26 cellular contexts compared by ENCODE assay signal in genomic region chr17:81983011-81983638, GRCh38. TPM values are rescaled to one million over a fixed set of nuclear protein-coding genes. Genes with fewer than 3 reads are reported as not detected.
DNase-seq lines count a peak whose midpoint lies in the region; ATAC-seq, FAIRE-seq and TF ChIP-seq lines count a peak whose summit lies in the region.
"Had no signal": no experiment of that assay in that cellular context is flagged by ENCODE, and none has a peak within 500 bp of the region (broad histone marks: within the 10 kb centered on the region; RNA-seq: fewer than 3 reads in every experiment).

No MANE protein-coding gene starts in this region.

- H3K4ac ChIP-seq in H9 (ENCODE audit: low read depth, low read length), result no peak overlapping the region

- H3K23me2 ChIP-seq in H9 (ENCODE audit: insufficient read length, low read depth, low read length, poor library complexity, severe bottlenecking), result no peaks in the 10 kb centered on the region

- no peak overlapping the region for H3T11ph ChIP-seq in H9 (ENCODE audit: low read length)

- H2BK15ac ChIP-seq in H9 (ENCODE audit: low read depth, low read length), result no peak overlapping the region

- H3K79me2 ChIP-seq in neural progenitor cell (ENCODE audit: low read depth) (peaks cover 9% of the 10 kb centered on the region), H9 (ENCODE audit: insufficient read depth, low read length) (no peaks in the 10 kb centered on the region)

- H3K4me1 ChIP-seq in BLaER1 (peaks cover 64% of the 10 kb centered on the region), kidney (ENCODE audit: control insufficient read depth in 1 of 2, insufficient read depth in 1 of 2, low read depth in 1 of 2, low read length in 2 of 2) (peaks cover 4 to 11% of the 10 kb centered on the region in 2 donors), neural progenitor cell (peaks cover 3% of the 10 kb centered on the region), H9 (ENCODE audit: insufficient read depth, low read length) (no peaks in the 10 kb centered on the region)

- H3K79me1 ChIP-seq in H9 (ENCODE audit: insufficient read depth, low read depth, low read length, poor library complexity, severe bottlenecking), result no peaks in the 10 kb centered on the region

- H2BK20ac ChIP-seq in H9 (ENCODE audit: low read depth, low read length, poor library complexity, severe bottlenecking), result no peak overlapping the region

- H3K4me3 ChIP-seq in BLaER1 (no peak overlapping the region), WERI-Rb-1 (ENCODE audit: low read depth, low read length) (no peak overlapping the region), kidney (ENCODE audit: low read length in 2 of 2) (no peak overlapping the region), neural progenitor cell (no peak overlapping the region)
- H3K4me3 ChIP-seq: GM12878, SK-N-MC had no signal

- H3K27ac ChIP-seq in BLaER1 (no peak overlapping the region), WERI-Rb-1 (no peak overlapping the region), kidney (ENCODE audit: low read depth in 2 of 2, low read length in 2 of 2) (no peak overlapping the region), neural progenitor cell (no peak overlapping the region), H9 (ENCODE audit: insufficient read length, low read depth, low read length) (no peak overlapping the region)
- H3K27ac ChIP-seq: KMS-11 had no signal

- H3K9ac ChIP-seq in BLaER1, result no peak overlapping the region
- no peak overlapping the region for H3K9ac ChIP-seq in kidney (ENCODE audit: low read length in 2 of 2)
- H3K9ac ChIP-seq in neural progenitor cell, result no peak overlapping the region
- no peak overlapping the region for H3K9ac ChIP-seq in H9 (ENCODE audit: extremely low read depth, insufficient read length, low read length)
- H3K9ac ChIP-seq: KMS-11 had no signal

- H2BK12ac ChIP-seq in H9 (ENCODE audit: insufficient read length, low read depth, low read length), result no peak overlapping the region

- ATAC-seq in stimulated activated naive CD8-positive, alpha-beta T cell treated with anti-CD3 and anti-CD28 coated beads, Interleukin-15, amount 100 ng/mL, for 72 hours, result no peak
- ATAC-seq: GM12878, Panc1 had no signal

- H4K8ac ChIP-seq in H9 (replicated peaks; ENCODE audit: insufficient read length, low read depth, low read length), result no peak overlapping the region

- H3K9me3 Mint-ChIP-seq in neural progenitor cell (no peaks in the 10 kb centered on the region), H9 (no peaks in the 10 kb centered on the region; a peak in 2 of 5 replicates)
- no peaks in the 10 kb centered on the region for H3K9me3 Mint-ChIP-seq in stimulated activated naive CD8-positive, alpha-beta T cell treated with anti-CD3 and anti-CD28 coated beads, Interleukin-15, amount 100 ng/mL, for 72 hours

- H3K4me2 ChIP-seq in BLaER1 (peak overlapping the region; percentile 25; the same call in 1 of the 2 replicates), neural progenitor cell (no peak overlapping the region), H9 (ENCODE audit: insufficient read depth, insufficient read length, low read length) (no peak overlapping the region)
- H3K4me2 ChIP-seq: KMS-11 had no signal

- H3K27me3 Mint-ChIP-seq in neural progenitor cell (ENCODE audit: insufficient read depth, low read depth) (peaks cover 15% of the 10 kb centered on the region), H9 (ENCODE audit: low read depth) (no peaks in the 10 kb centered on the region)
- no peaks in the 10 kb centered on the region for H3K27me3 Mint-ChIP-seq in stimulated activated naive CD8-positive, alpha-beta T cell treated with anti-CD3 and anti-CD28 coated beads, Interleukin-15, amount 100 ng/mL, for 72 hours
- H3K27me3 Mint-ChIP-seq: CD4-positive, alpha-beta memory T cell had no signal

- H4K5ac ChIP-seq in H9 (ENCODE audit: insufficient read length, low read depth, low read length), result no peak overlapping the region

- peaks cover 44% of the 10 kb centered on the region for H3K27me3 ChIP-seq in BLaER1
- no peaks in the 10 kb centered on the region for H3K27me3 ChIP-seq in WERI-Rb-1 (ENCODE audit: insufficient read depth, low read depth, severe bottlenecking)
- H3K27me3 ChIP-seq in neural progenitor cell, result no peaks in the 10 kb centered on the region
- no peaks in the 10 kb centered on the region for H3K27me3 ChIP-seq in H9 (ENCODE audit: insufficient read depth, low read length)

- H4K20me1 ChIP-seq in BLaER1 (peaks cover 83% of the 10 kb centered on the region), neural progenitor cell (ENCODE audit: low read depth) (no peaks in the 10 kb centered on the region), H9 (ENCODE audit: control insufficient read depth, insufficient read depth, insufficient read length) (no peaks in the 10 kb centered on the region)

- intact Hi-C loops in kidney (cut with DNase I), result no loop called here

- no peak overlapping the region for H3K14ac ChIP-seq in H9 (ENCODE audit: insufficient read depth, low read length)

- H3K36me3 Mint-ChIP-seq in neural progenitor cell (peaks cover 13% of the 10 kb centered on the region), H9 (ENCODE audit: insufficient read depth in 1 of 3, low read depth in 3 of 3) (peaks cover 6 to 60% (median 55%) of the 10 kb centered on the region in 3 experiments)

- H2AK5ac ChIP-seq in H9 (ENCODE audit: insufficient read length, low read length), result no peak overlapping the region

- H3K4me1 Mint-ChIP-seq in neural progenitor cell, result peaks cover 11% of the 10 kb centered on the region
- H3K4me1 Mint-ChIP-seq in H9, result peaks cover 3 to 9% of the 10 kb centered on the region in 2 experiments; a peak in 2 of 4 replicates
- H3K4me1 Mint-ChIP-seq in stimulated activated naive CD8-positive, alpha-beta T cell treated with anti-CD3 and anti-CD28 coated beads, Interleukin-15, amount 100 ng/mL, for 72 hours, result peaks cover 52% of the 10 kb centered on the region

- H2BK5ac ChIP-seq in H9 (ENCODE audit: insufficient read length, low read length), result no peak overlapping the region

- peaks cover 4% of the 10 kb centered on the region for H3F3A ChIP-seq in neural progenitor cell (ENCODE audit: low read depth)

- no peak overlapping the region for H4K91ac ChIP-seq in H9 (ENCODE audit: insufficient read length, low read depth, low read length)

- H3K18ac ChIP-seq in H9 (ENCODE audit: insufficient read length, low read depth, low read length), result no peak overlapping the region

- H3K4me3 Mint-ChIP-seq in neural progenitor cell, result no peak overlapping the region
- H3K4me3 Mint-ChIP-seq in H9, result peak overlapping the region in 1 of 2 experiments; percentile 6; a peak in 1 of 5 replicates
- H3K4me3 Mint-ChIP-seq in stimulated activated naive CD8-positive, alpha-beta T cell treated with anti-CD3 and anti-CD28 coated beads, Interleukin-15, amount 100 ng/mL, for 72 hours, result no peak overlapping the region

- TF ChIP-seq CTCF in WERI-Rb-1 (IDR thresholded peaks at IDR 0.05; ENCODE audit: low read depth, low read length) (no peak), kidney (IDR thresholded peaks at IDR 0.05; ENCODE audit: borderline replicate concordance, extremely low read depth, insufficient read depth) (no peak), neural progenitor cell (IDR thresholded peaks at IDR 0.05) (no peak), H9 (conservative IDR thresholded peaks at IDR 0.05) (no peak)

- H2AFZ ChIP-seq in neural progenitor cell (replicated peaks) (no peak overlapping the region), H9 (ENCODE audit: low read length) (no peak overlapping the region)

- H3K36me3 ChIP-seq in BLaER1 (peaks cover 44% of the 10 kb centered on the region), WERI-Rb-1 (peaks cover 70% of the 10 kb centered on the region), kidney (ENCODE audit: control insufficient read depth in 1 of 2, insufficient read depth in 2 of 2, low read length in 2 of 2) (peaks cover 7 to 17% of the 10 kb centered on the region in 2 donors), neural progenitor cell (no peaks in the 10 kb centered on the region)

- no peak overlapping the region for H3K56ac ChIP-seq in H9 (ENCODE audit: insufficient read length, low read depth, low read length)

- no peak overlapping the region for H3K23ac ChIP-seq in H9 (ENCODE audit: insufficient read length, low read depth, low read length)

- no peaks in the 10 kb centered on the region for H3K9me3 ChIP-seq in BLaER1
- no peaks in the 10 kb centered on the region for H3K9me3 ChIP-seq in WERI-Rb-1 (ENCODE audit: severe bottlenecking)
- H3K9me3 ChIP-seq in kidney (ENCODE audit: control insufficient read depth in 1 of 2, low read length in 2 of 2), result no peaks in the 10 kb centered on the region
- H3K9me3 ChIP-seq in neural progenitor cell (ENCODE audit: low read depth), result no peaks in the 10 kb centered on the region
- no peaks in the 10 kb centered on the region for H3K9me3 ChIP-seq in H9 (ENCODE audit: control insufficient read depth, low read depth, low read length)

- DNase-seq in WERI-Rb-1 (peak; percentile 7), kidney (peak; percentile 66), neural progenitor cell (ENCODE audit: low spot score) (no peak), H9 (no peak), NCI-H345 treated with DMSO at 0.1 percent for 48 hours (lab: John Stamatoyannopoulos, UW; ENCODE audit: unreplicated experiment) (no peak), globus pallidus (ENCODE audit: low spot score) (no peak)
- DNase-seq in stimulated activated naive CD8-positive, alpha-beta T cell treated with anti-CD3 and anti-CD28 coated beads, Interleukin-15, amount 100 ng/mL, for 72 hours, result no peak
- DNase-seq: C1 segment of cervical spinal cord; CD4-positive, alpha-beta memory T cell; COR-L47; IMR-90; MM.1S; NCI-H2029 treated with DMSO at 0.1 percent for 48 hours; NCI-H2227 treated with DMSO at 0.1 percent for 48 hours; NCI-H510A; NCI-H69; SHP77 treated with DMSO at 0.1 percent for 48 hours had no signal

- H2BK120ac ChIP-seq in H9 (ENCODE audit: low read depth, low read length, poor library complexity, severe bottlenecking), result no peak overlapping the region

- WGBS in H9 (ENCODE audit: extremely low coverage, insufficient read length, low lambda C conversion rate), result no CpG with 5 or more reads among the region's 35 CpGs

- H3K27ac Mint-ChIP-seq in neural progenitor cell (peak overlapping the region; percentile 50), H9 (peak overlapping the region in 1 of 3 experiments; percentile 27; a peak in 1 of 7 replicates)
- no peak overlapping the region for H3K27ac Mint-ChIP-seq in stimulated activated naive CD8-positive, alpha-beta T cell treated with anti-CD3 and anti-CD28 coated beads, Interleukin-15, amount 100 ng/mL, for 72 hours

- FAIRE-seq in kidney (lab: Jason Lieb, UNC), result no peak
- FAIRE-seq: G401.6, GM12878, H54, HTR-8/SVneo had no signal

RNA-seq across cellular contexts. Expression of gene ASPSCR1, which starts 5.7 kb away (rescaled TPM):
- total RNA-seq in kidney (35.2 TPM), neural progenitor cell (ENCODE audit: low replicate concordance) (13.1 and 40.9 TPM in 2 replicates), H9 (2021) (50.9 and 53.1 TPM in 2 replicates)
- 57.5 TPM for polyA plus RNA-seq in kidney (ENCODE audit: insufficient read depth, low read depth, low replicate concordance)

RNA-seq across cellular contexts. Expression of gene NOTUM, which starts 22.1 kb away (rescaled TPM):
- total RNA-seq in kidney, result not detected
- polyA plus RNA-seq in kidney (ENCODE audit: insufficient read depth, low read depth, low replicate concordance), result not detected
- 0.25 TPM in 1 of 2 replicates, not detected in the other for total RNA-seq in neural progenitor cell (ENCODE audit: low replicate concordance)
- total RNA-seq in H9 (2021), result 2.0 and 2.1 TPM in 2 replicates
- total RNA-seq: CD4-positive, alpha-beta memory T cell; IMR-90 had no signal
- polyA plus RNA-seq: CD4-positive, alpha-beta memory T cell had no signal

RNA-seq across cellular contexts. Expression of gene MYADML2, which starts 36.1 kb away (rescaled TPM):
- total RNA-seq in kidney (not detected), neural progenitor cell (ENCODE audit: low replicate concordance) (0.11 TPM in 1 of 2 replicates, not detected in the other), H9 (2021) (0.13 and 0.22 TPM in 2 replicates)
- polyA plus RNA-seq in kidney (ENCODE audit: insufficient read depth, low read depth, low replicate concordance), result not detected
- total RNA-seq: A172; CD4-positive, alpha-beta memory T cell; GM12878; IMR-90 had no signal
- polyA plus RNA-seq: CD4-positive, alpha-beta memory T cell; GM12878; IMR-90 had no signal

RNA-seq across cellular contexts. Expression of gene CENPX, which starts 39.6 kb away (rescaled TPM):
- total RNA-seq in kidney (36.9 TPM), neural progenitor cell (ENCODE audit: low replicate concordance) (53.0 and 85.0 TPM in 2 replicates), H9 (2021) (77.9 and 82.8 TPM in 2 replicates)
- 93.2 TPM for polyA plus RNA-seq in kidney (ENCODE audit: insufficient read depth, low read depth, low replicate concordance)

RNA-seq across cellular contexts. Expression of gene LRRC45, which starts 40.0 kb away (rescaled TPM):
- total RNA-seq in kidney (9.9 TPM), neural progenitor cell (ENCODE audit: low replicate concordance) (15.4 and 46.7 TPM in 2 replicates), H9 (2021) (28.7 and 30.6 TPM in 2 replicates)
- polyA plus RNA-seq in kidney (ENCODE audit: insufficient read depth, low read depth, low replicate concordance), result 9.9 TPM

Comparison
In these comparisons a context has a peak if more than half of its experiments do, and no peak if none do; other contexts are left out.
1. DNase-seq: peak in WERI-Rb-1 (single experiment) and kidney (single experiment); none in neural progenitor cell (single experiment), H9 (single experiment), stimulated activated naive CD8-positive, alpha-beta T cell treated with anti-CD3 and anti-CD28 coated beads, Interleukin-15, amount 100 ng/mL, for 72 hours (0 of 2), NCI-H345 treated with DMSO at 0.1 percent for 48 hours (single experiment) and globus pallidus (single experiment).